21 cellular contexts compared by ENCODE assay signal in the genomic region with DNA sequence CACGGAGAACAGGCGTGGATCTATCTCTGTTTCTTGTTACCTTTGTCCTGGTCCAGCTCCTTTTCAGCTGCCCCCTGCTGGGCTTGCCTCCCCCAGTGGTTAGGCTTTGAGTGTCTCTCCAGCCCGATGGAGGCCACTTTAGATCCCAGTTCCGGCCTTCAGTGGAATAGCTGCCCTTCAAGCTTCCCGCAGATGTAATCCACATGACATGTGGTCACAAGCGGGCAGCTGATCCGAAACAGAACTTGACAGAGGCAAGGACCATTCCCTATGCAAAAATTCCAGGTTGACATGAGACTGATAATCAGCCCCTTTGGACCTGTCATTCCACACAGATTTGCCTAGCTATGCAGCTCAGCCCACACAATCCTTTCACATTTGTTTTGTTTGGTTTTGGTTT. TPM values are rescaled to one million over a fixed set of nuclear protein-coding genes. Genes with fewer than 3 reads are reported as not detected.
DNase-seq lines count a peak whose midpoint lies in the region; ATAC-seq and TF ChIP-seq lines count a peak whose summit lies in the region.
"Had no signal": no experiment of that assay in that cellular context is flagged by ENCODE, and none has a peak within 500 bp of the region (broad histone marks: within the 10 kb centered on the region; RNA-seq: fewer than 3 reads in every experiment).

No MANE protein-coding gene starts in this region.

- CTCF ChIA-PET in SK-N-SH (lab: Yijun Ruan, JAX) = no interaction called here

- no peaks in the 10 kb centered on the region for H3K79me2 ChIP-seq in SK-N-SH (ENCODE audit: insufficient read depth)

- no peak overlapping the region for H3K27ac Mint-ChIP-seq in stimulated activated naive CD8-positive, alpha-beta T cell treated with anti-CD3 and anti-CD28 coated beads, Interleukin-15, amount 100 ng/mL, for 72 hours

- no peak overlapping the region for H3K4me3 Mint-ChIP-seq in stimulated activated naive CD8-positive, alpha-beta T cell treated with anti-CD3 and anti-CD28 coated beads, Interleukin-15, amount 100 ng/mL, for 72 hours
- H3K4me3 Mint-ChIP-seq: CD8-positive, alpha-beta memory T cell had no signal

- TF ChIP-seq CTCF in SK-N-SH (IDR thresholded peaks at IDR 0.05) (0 out of 2 replicates have a peak, but pooled peaks have one; percentile 15), prostate gland (IDR thresholded peaks at IDR 0.05) (no peak)

- no peak overlapping the region for H3K27ac ChIP-seq in SK-N-SH (ENCODE audit: low read depth in 2 of 2, low read length in 1 of 2)
- no peak overlapping the region for H3K27ac ChIP-seq in prostate gland
- H3K27ac ChIP-seq: BLaER1, HL-60, PC-9 had no signal

- no peak for TF ChIP-seq RAD21 in SK-N-SH (IDR thresholded peaks at IDR 0.05; ENCODE audit: low read length)

- H3K4me1 ChIP-seq in SK-N-SH (ENCODE audit: control insufficient read depth in 1 of 2, insufficient read depth in 2 of 2, low read depth in 1 of 2, low read length in 1 of 2) = no peaks in the 10 kb centered on the region
- no peaks in the 10 kb centered on the region for H3K4me1 ChIP-seq in prostate gland (replicated peaks)
- H3K4me1 ChIP-seq: HAP-1 had no signal

- H3K9me3 Mint-ChIP-seq in stimulated activated naive CD8-positive, alpha-beta T cell treated with anti-CD3 and anti-CD28 coated beads, Interleukin-15, amount 100 ng/mL, for 72 hours = no peaks in the 10 kb centered on the region
- H3K9me3 Mint-ChIP-seq: CD8-positive, alpha-beta memory T cell had no signal

- TF ChIP-seq EP300 in SK-N-SH (IDR thresholded peaks at IDR 0.05; ENCODE audit: borderline replicate concordance in 1 of 2, low read depth in 1 of 2, low read length in 1 of 2) = no peak

- intact Hi-C loops in prostate gland (cut with DNase I) = no loop called here

- H3K9me2 ChIP-seq in SK-N-SH = no peaks in the 10 kb centered on the region

- H3K4me3 ChIP-seq in SK-N-SH (ENCODE audit: low read depth in 2 of 2, low read length in 1 of 2) (no peak overlapping the region), prostate gland (no peak overlapping the region)
- H3K4me3 ChIP-seq: BLaER1, GM12878, HAP-1, PC-9 had no signal

- H3K9ac ChIP-seq in SK-N-SH = no peak overlapping the region
- H3K9ac ChIP-seq: BLaER1 had no signal

- DNase-seq in SK-N-SH = no peak
- peak; percentile 36 for DNase-seq in G401 (ENCODE audit: low spot score)
- peak; percentile 60 for DNase-seq in cerebellar cortex (ENCODE audit: low spot score)
- peak; percentile 57 for DNase-seq in islet precursor cell
- no peak for DNase-seq in stimulated activated naive CD8-positive, alpha-beta T cell treated with anti-CD3 and anti-CD28 coated beads, Interleukin-15, amount 100 ng/mL, for 72 hours
- DNase-seq in NCI-H1417 treated with DMSO at 0.1 percent for 48 hours (lab: John Stamatoyannopoulos, UW) = no peak
- no peak for DNase-seq in prostate gland (ENCODE audit: low spot score)
- DNase-seq: 8988T; CD8-positive, alpha-beta memory T cell; DND-41; GDM1; NCI-H2029; NCI-H2171; NCI-H446 treated with DMSO at 0.1 percent for 48 hours; NCI-H748 treated with DMSO at 0.1 percent for 48 hours; PC-9 had no signal

- H3K4me2 ChIP-seq in SK-N-SH = no peak overlapping the region
- H3K4me2 ChIP-seq: BLaER1, PC-9 had no signal

- H3K9me3 ChIP-seq in SK-N-SH = no peaks in the 10 kb centered on the region
- no peaks in the 10 kb centered on the region for H3K9me3 ChIP-seq in prostate gland
- H3K9me3 ChIP-seq: BLaER1, HAP-1 had no signal

- no peak for ATAC-seq in SK-N-SH treated with all-trans-retinoic acid at 6 μM for 48 hours
- ATAC-seq in stimulated activated naive CD8-positive, alpha-beta T cell treated with anti-CD3 and anti-CD28 coated beads, Interleukin-15, amount 100 ng/mL, for 72 hours = no peak
- ATAC-seq: GM12878 had no signal

- no peaks in the 10 kb centered on the region for H4K20me1 ChIP-seq in SK-N-SH (ENCODE audit: insufficient read depth)
- H4K20me1 ChIP-seq: BLaER1 had no signal

- no peaks in the 10 kb centered on the region for H3F3A ChIP-seq in SK-N-SH (replicated peaks; ENCODE audit: insufficient read depth)

- H3K36me3 ChIP-seq in SK-N-SH (replicated peaks in 1 of 2; ENCODE audit: control insufficient read depth in 1 of 2, insufficient read depth in 2 of 2, low read length in 1 of 2) (peaks cover 14 to 28% of the 10 kb centered on the region in 2 experiments), prostate gland (no peaks in the 10 kb centered on the region)

- H2AFZ ChIP-seq in SK-N-SH (ENCODE audit: low read depth) = no peak overlapping the region
- H2AFZ ChIP-seq: PC-9 had no signal

- WGBS in SK-N-SH (ENCODE audit: low lambda C conversion rate) = 92% methylated on average over 7 of the region's 7 CpGs
- 87% methylated on average over 7 of the region's 7 CpGs for WGBS in prostate gland

- POLR2A ChIA-PET in SK-N-SH (lab: Yijun Ruan, JAX) = no interaction called here

- no peaks in the 10 kb centered on the region for H3K27me3 ChIP-seq in SK-N-SH (ENCODE audit: insufficient read depth)
- H3K27me3 ChIP-seq in prostate gland (replicated peaks; ENCODE audit: insufficient read depth) = no peaks in the 10 kb centered on the region
- H3K27me3 ChIP-seq: BLaER1 had no signal

- H3K4me1 Mint-ChIP-seq in stimulated activated naive CD8-positive, alpha-beta T cell treated with anti-CD3 and anti-CD28 coated beads, Interleukin-15, amount 100 ng/mL, for 72 hours = peaks cover 12% of the 10 kb centered on the region

- in situ Hi-C loops in G401 (cut with HindIII; ENCODE audit: low sequenced_read_pairs) = no loop called here

- no peaks in the 10 kb centered on the region for H3K27me3 Mint-ChIP-seq in stimulated activated naive CD8-positive, alpha-beta T cell treated with anti-CD3 and anti-CD28 coated beads, Interleukin-15, amount 100 ng/mL, for 72 hours
- H3K27me3 Mint-ChIP-seq: CD8-positive, alpha-beta memory T cell had no signal

- TF ChIP-seq POLR2A in prostate gland (IDR thresholded peaks at IDR 0.05) = no peak

TF ChIP-seq in SK-N-SH, 30 proteins besides CTCF, POLR2A, EP300 and RAD21 (continues in another document):
- TF ChIP-seq POLR2AphosphoS5 (IDR thresholded peaks at IDR 0.05; ENCODE audit: low read depth, low read length) (no peak), TCF12 (IDR thresholded peaks at IDR 0.05) (no peak), MXI1 (IDR thresholded peaks at IDR 0.05; ENCODE audit: low read depth, low read length) (no peak), ELF1 (IDR thresholded peaks at IDR 0.05) (no peak)
- TF ChIP-seq, protein P1, sequence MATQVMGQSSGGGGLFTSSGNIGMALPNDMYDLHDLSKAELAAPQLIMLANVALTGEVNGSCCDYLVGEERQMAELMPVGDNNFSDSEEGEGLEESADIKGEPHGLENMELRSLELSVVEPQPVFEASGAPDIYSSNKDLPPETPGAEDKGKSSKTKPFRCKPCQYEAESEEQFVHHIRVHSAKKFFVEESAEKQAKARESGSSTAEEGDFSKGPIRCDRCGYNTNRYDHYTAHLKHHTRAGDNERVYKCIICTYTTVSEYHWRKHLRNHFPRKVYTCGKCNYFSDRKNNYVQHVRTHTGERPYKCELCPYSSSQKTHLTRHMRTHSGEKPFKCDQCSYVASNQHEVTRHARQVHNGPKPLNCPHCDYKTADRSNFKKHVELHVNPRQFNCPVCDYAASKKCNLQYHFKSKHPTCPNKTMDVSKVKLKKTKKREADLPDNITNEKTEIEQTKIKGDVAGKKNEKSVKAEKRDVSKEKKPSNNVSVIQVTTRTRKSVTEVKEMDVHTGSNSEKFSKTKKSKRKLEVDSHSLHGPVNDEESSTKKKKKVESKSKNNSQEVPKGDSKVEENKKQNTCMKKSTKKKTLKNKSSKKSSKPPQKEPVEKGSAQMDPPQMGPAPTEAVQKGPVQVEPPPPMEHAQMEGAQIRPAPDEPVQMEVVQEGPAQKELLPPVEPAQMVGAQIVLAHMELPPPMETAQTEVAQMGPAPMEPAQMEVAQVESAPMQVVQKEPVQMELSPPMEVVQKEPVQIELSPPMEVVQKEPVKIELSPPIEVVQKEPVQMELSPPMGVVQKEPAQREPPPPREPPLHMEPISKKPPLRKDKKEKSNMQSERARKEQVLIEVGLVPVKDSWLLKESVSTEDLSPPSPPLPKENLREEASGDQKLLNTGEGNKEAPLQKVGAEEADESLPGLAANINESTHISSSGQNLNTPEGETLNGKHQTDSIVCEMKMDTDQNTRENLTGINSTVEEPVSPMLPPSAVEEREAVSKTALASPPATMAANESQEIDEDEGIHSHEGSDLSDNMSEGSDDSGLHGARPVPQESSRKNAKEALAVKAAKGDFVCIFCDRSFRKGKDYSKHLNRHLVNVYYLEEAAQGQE (IDR thresholded peaks at IDR 0.05; ENCODE audit: low read depth, low read length) = no peak

TF ChIP-seq in SK-N-SH treated with all-trans-retinoic acid at 6 μM for 48 hours, 23 proteins besides CTCF, POLR2A, EP300 and RAD21:
- TF ChIP-seq TOX (CRISPR knock-in tag; IDR thresholded peaks at IDR 0.05; ENCODE audit: borderline replicate concordance) = no peak
- TF ChIP-seq CSDC2 (CRISPR knock-in tag; IDR thresholded peaks at IDR 0.05) = no peak
- TF ChIP-seq ESRRG (CRISPR knock-in tag; IDR thresholded peaks at IDR 0.05) = no peak

RNA-seq across cellular contexts. Expression of gene AQP8, which starts 40.6 kb away (rescaled TPM):
- polyA plus RNA-seq in SK-N-SH (2012; rRNA removed) = 0.03 TPM in 1 of 2 replicates, not detected in the other
- polyA plus RNA-seq in SK-N-SH (2012; cell fraction: cytosol; rRNA removed) = not detected in 2 replicates
- polyA plus RNA-seq in SK-N-SH (2012; cell fraction: nucleus; rRNA removed) = 0.12 and 0.14 TPM in 2 replicates
- 9.9 and 13.6 TPM in 2 replicates for total RNA-seq in G401 (2014; rRNA removed; shearing (Covaris generic))
- total RNA-seq in prostate gland = under 1 TPM; 0.57 to 0.82 TPM
- total RNA-seq: GM12878, PC-9 had no signal
- polyA plus RNA-seq: CD8-positive, alpha-beta memory T cell; GM12878 had no signal

Comparison
In these comparisons a context has a peak if more than half of its experiments do, and no peak if none do; other contexts are left out.
1. DNase-seq: peak in G401 (single experiment), cerebellar cortex (single experiment) and islet precursor cell (single experiment); none in SK-N-SH (single experiment), stimulated activated naive CD8-positive, alpha-beta T cell treated with anti-CD3 and anti-CD28 coated beads, Interleukin-15, amount 100 ng/mL, for 72 hours (0 of 2), NCI-H1417 treated with DMSO at 0.1 percent for 48 hours (single experiment) and prostate gland (single experiment).